ENCODE assay signal across 35 cellular contexts in the genomic region with DNA sequence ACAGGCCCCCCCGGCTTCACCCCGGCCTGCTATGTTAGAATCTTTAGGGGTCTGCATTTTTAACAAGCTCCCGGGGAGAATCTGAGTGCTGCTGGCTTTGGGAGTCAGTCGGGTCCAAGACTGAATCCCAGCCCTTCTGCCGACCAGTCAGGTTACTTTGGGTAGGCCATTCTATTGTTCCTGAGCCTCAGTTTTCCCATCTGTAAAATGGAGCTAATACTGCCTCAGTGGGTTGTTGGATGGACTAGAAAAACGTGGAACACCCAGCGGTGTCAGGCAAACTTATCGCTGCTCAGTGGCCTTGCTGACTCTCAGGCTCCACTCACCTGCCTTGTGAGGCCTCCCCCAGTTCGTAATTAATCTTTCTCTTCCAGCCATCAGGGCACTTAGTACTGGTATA. TPM values are rescaled to one million over a fixed set of nuclear protein-coding genes. Genes with fewer than 3 reads are reported as not detected.
"Had no signal": no experiment of that assay in that cellular context is flagged by ENCODE, and none has a peak within 500 bp of the region (broad histone marks: within the 10 kb centered on the region; RNA-seq: fewer than 3 reads in every experiment).

No MANE protein-coding gene starts in this region.

- H3K9me3 ChIP-seq: esophagus muscularis mucosa, gastroesophageal sphincter, heart left ventricle, left lung, mucosa of descending colon, neutrophil, prostate gland, spleen, transverse colon, upper lobe of right lung, uterus had no signal

- H3K9ac ChIP-seq: parathyroid adenoma had no signal

- FAIRE-seq: endothelial cell of umbilical vein, islet of Langerhans had no signal

- H3K36me3 Mint-ChIP-seq: mesothelial cell of epicardium; naive B cell; stimulated activated memory B cell treated with anti-CD40 and anti-IgM and Interleukin-4, amounts not matched to agents 10 μg/mL and 1 μg/mL and 100 μg/mL, for 72 hours had no signal

- H3K4me3 Mint-ChIP-seq: mesothelial cell of epicardium; naive B cell; nephron progenitor cell; stimulated activated memory B cell treated with anti-CD40 and anti-IgM and Interleukin-4, amounts not matched to agents 10 μg/mL and 1 μg/mL and 100 μg/mL, for 72 hours had no signal

- DNase-seq: dermis blood vessel endothelial cell; effector memory CD4-positive, alpha-beta T cell; foreskin keratinocyte; left cardiac atrium; mesenchymal stem cell; naive B cell; nephron progenitor cell; stimulated activated CD4-positive, alpha-beta T cell treated with anti-CD3 and anti-CD28 coated beads, Interleukin-4, amount 100 ng/mL, for 4 hours; stimulated activated naive CD8-positive, alpha-beta T cell treated with anti-CD3 and anti-CD28 coated beads, Interleukin-15, Interleukin-2, amounts not matched to agents 100 U/mL and 50 U/mL, for 24 hours; transverse colon; upper lobe of right lung; uterus had no signal

- H3K4me1 Mint-ChIP-seq: mesothelial cell of epicardium; naive B cell; stimulated activated memory B cell treated with anti-CD40 and anti-IgM and Interleukin-4, amounts not matched to agents 10 μg/mL and 1 μg/mL and 100 μg/mL, for 72 hours had no signal

- H3K27ac Mint-ChIP-seq: mesothelial cell of epicardium; naive B cell; nephron progenitor cell; stimulated activated memory B cell treated with anti-CD40 and anti-IgM and Interleukin-4, amounts not matched to agents 10 μg/mL and 1 μg/mL and 100 μg/mL, for 72 hours had no signal

- H3K27me3 ChIP-seq: esophagus muscularis mucosa, gastroesophageal sphincter, heart left ventricle, hepatocyte, left lung, neutrophil, spleen, transverse colon, upper lobe of right lung, uterus had no signal

- H3K36me3 ChIP-seq: esophagus muscularis mucosa, gastroesophageal sphincter, heart left ventricle, left lung, neutrophil, prostate gland, spleen, transverse colon, upper lobe of right lung, uterus had no signal

- H3K27ac ChIP-seq: coronary artery, esophagus muscularis mucosa, foreskin keratinocyte, gastroesophageal sphincter, heart left ventricle, hepatocyte, left lung, neutrophil, parathyroid adenoma, prostate gland, skin epidermis, spleen, transverse colon, upper lobe of right lung, uterus had no signal

- ATAC-seq: foreskin keratinocyte; gastroesophageal sphincter; heart left ventricle; left cardiac atrium; left lung; mucosa of descending colon; right cardiac atrium; stimulated activated memory B cell treated with anti-CD40 and anti-IgM and Interleukin-4, amounts not matched to agents 10 μg/mL and 1 μg/mL and 100 μg/mL, for 72 hours; stimulated activated naive CD8-positive, alpha-beta T cell treated with anti-CD3 and anti-CD28 coated beads, Interleukin-15, Interleukin-2, amounts not matched to agents 100 U/mL and 50 U/mL, for 24 hours; upper lobe of right lung had no signal

- H3K9me3 Mint-ChIP-seq: mesothelial cell of epicardium; naive B cell; nephron progenitor cell; stimulated activated memory B cell treated with anti-CD40 and anti-IgM and Interleukin-4, amounts not matched to agents 10 μg/mL and 1 μg/mL and 100 μg/mL, for 72 hours had no signal

- H3K4me3 ChIP-seq: coronary artery, esophagus muscularis mucosa, gastroesophageal sphincter, heart left ventricle, hepatocyte, left lung, mucosa of descending colon, prostate gland, skin epidermis, spleen, transverse colon, upper lobe of right lung, uterus had no signal

- H3K79me2 ChIP-seq: hepatocyte, parathyroid adenoma had no signal

- H2AFZ ChIP-seq: hepatocyte, parathyroid adenoma had no signal

- H3K4me1 ChIP-seq: esophagus muscularis mucosa, foreskin keratinocyte, gastroesophageal sphincter, left lung, parathyroid adenoma, prostate gland, spleen, transverse colon, upper lobe of right lung, uterus had no signal

- H3K4me2 ChIP-seq: hepatocyte had no signal

RNA-seq across cellular contexts. Expression of gene TBATA, which starts 11.7 kb away (rescaled TPM):
- total RNA-seq: dermis blood vessel endothelial cell, endothelial cell of umbilical vein, epithelial cell of proximal tubule, esophagus muscularis mucosa, fibroblast of lung, foreskin keratinocyte, gastroesophageal sphincter, heart left ventricle, hepatocyte, kidney epithelial cell, left cardiac atrium, left lung, lower leg skin, lung microvascular endothelial cell, mesothelial cell of epicardium, mucosa of descending colon, omental fat pad, right cardiac atrium, transverse colon, upper lobe of right lung, uterus had no signal
- polyA plus RNA-seq: endothelial cell of umbilical vein, fibroblast of lung, foreskin keratinocyte, heart left ventricle, hepatocyte had no signal
